17 cellular contexts compared by ENCODE assay signal in the genomic region with DNA sequence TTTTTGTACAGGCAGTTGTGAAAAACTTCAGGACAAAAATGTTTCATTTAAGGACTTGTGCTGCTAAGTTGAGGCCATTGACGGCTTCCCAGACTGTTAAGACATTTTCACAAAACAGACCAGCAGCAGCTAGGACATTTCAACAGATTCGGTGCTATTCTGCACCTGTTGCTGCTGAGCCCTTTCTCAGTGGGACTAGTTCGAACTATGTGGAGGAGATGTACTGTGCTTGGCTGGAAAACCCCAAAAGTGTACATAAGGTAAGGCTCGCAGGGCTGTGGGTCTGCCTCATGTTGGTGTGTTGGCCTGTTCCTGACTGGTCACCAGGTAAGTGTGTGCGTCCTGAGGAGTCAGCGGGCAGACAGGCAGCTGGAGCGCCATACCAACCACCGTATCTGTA. TPM values are rescaled to one million over a fixed set of nuclear protein-coding genes. Genes with fewer than 3 reads are reported as not detected.
DNase-seq lines count a peak whose midpoint lies in the region; ATAC-seq, FAIRE-seq and TF ChIP-seq lines count a peak whose summit lies in the region.
"Had no signal": no experiment of that assay in that cellular context is flagged by ENCODE, and none has a peak within 500 bp of the region (broad histone marks: within the 10 kb centered on the region; RNA-seq: fewer than 3 reads in every experiment).

No MANE protein-coding gene starts in this region.

- H3K27me3 ChIP-seq in small intestine (ENCODE audit: control insufficient read depth in 2 of 2, insufficient read depth in 2 of 2, low read length in 2 of 2): no peaks in the 10 kb centered on the region
- H3K27me3 ChIP-seq: ascending aorta had no signal

- peaks cover 13% of the 10 kb centered on the region for H3K36me3 Mint-ChIP-seq in activated naive CD4-positive, alpha-beta T cell treated with anti-CD3 and anti-CD28 coated beads for 36 hours (ENCODE audit: low read depth)
- H3K36me3 Mint-ChIP-seq in central memory CD8-positive, alpha-beta T cell (ENCODE audit: insufficient read depth): peaks cover 19% of the 10 kb centered on the region
- peaks cover 15% of the 10 kb centered on the region for H3K36me3 Mint-ChIP-seq in HFFc6 (ENCODE audit: low read depth)

- H3K4me1 Mint-ChIP-seq in activated naive CD4-positive, alpha-beta T cell treated with anti-CD3 and anti-CD28 coated beads for 36 hours (ENCODE audit: low read depth): peaks cover 54% of the 10 kb centered on the region
- peaks cover 71% of the 10 kb centered on the region for H3K4me1 Mint-ChIP-seq in central memory CD8-positive, alpha-beta T cell
- peaks cover 35% of the 10 kb centered on the region for H3K4me1 Mint-ChIP-seq in HFFc6 (ENCODE audit: low read depth)

- H3K36me3 ChIP-seq in small intestine (ENCODE audit: control insufficient read depth in 2 of 2, insufficient read depth in 2 of 2, low read length in 2 of 2): peaks cover 0 to 17% of the 10 kb centered on the region in 2 donors

- no peaks in the 10 kb centered on the region for H3K27me3 Mint-ChIP-seq in activated naive CD4-positive, alpha-beta T cell treated with anti-CD3 and anti-CD28 coated beads for 36 hours (ENCODE audit: low read depth)
- H3K27me3 Mint-ChIP-seq in central memory CD8-positive, alpha-beta T cell: no peaks in the 10 kb centered on the region
- H3K27me3 Mint-ChIP-seq in HFFc6 (ENCODE audit: insufficient read depth): peaks cover 2% of the 10 kb centered on the region; the same call in 1 of the 2 replicates
- H3K27me3 Mint-ChIP-seq: activated B cell treated with CpG ODN at 0.5 μM for 24 hours had no signal

- CTCF ChIA-PET in activated naive CD4-positive, alpha-beta T cell treated with anti-CD3 and anti-CD28 coated beads for 36 hours (lab: Charles Lee): interaction anchor here (0.7 to 7.6 kb wide), 2 partner anchors 13 to 225 kb away, joined by 4 to 52 read pairs; no protein-coding TSS in a partner anchor
- CTCF ChIA-PET in RWPE1 (lab: Yijun Ruan, JAX): no interaction called here

- peak overlapping the region; percentile 59 for H3K27ac Mint-ChIP-seq in activated naive CD4-positive, alpha-beta T cell treated with anti-CD3 and anti-CD28 coated beads for 36 hours
- peak overlapping the region; percentile 87 for H3K27ac Mint-ChIP-seq in central memory CD8-positive, alpha-beta T cell (ENCODE audit: low read depth)
- no peak overlapping the region for H3K27ac Mint-ChIP-seq in HFFc6

- no peaks in the 10 kb centered on the region for H3K9me3 Mint-ChIP-seq in activated naive CD4-positive, alpha-beta T cell treated with anti-CD3 and anti-CD28 coated beads for 36 hours
- no peaks in the 10 kb centered on the region for H3K9me3 Mint-ChIP-seq in central memory CD8-positive, alpha-beta T cell
- H3K9me3 Mint-ChIP-seq in HFFc6: no peaks in the 10 kb centered on the region; the same call in 1 of the 2 replicates
- H3K9me3 Mint-ChIP-seq: activated B cell treated with CpG ODN at 0.5 μM for 24 hours had no signal

- no peak overlapping the region for H3K4me3 Mint-ChIP-seq in activated naive CD4-positive, alpha-beta T cell treated with anti-CD3 and anti-CD28 coated beads for 36 hours
- H3K4me3 Mint-ChIP-seq in central memory CD8-positive, alpha-beta T cell: peak overlapping the region; percentile 73
- H3K4me3 Mint-ChIP-seq in HFFc6: no peak overlapping the region
- H3K4me3 Mint-ChIP-seq: activated B cell treated with CpG ODN at 0.5 μM for 24 hours had no signal

- ATAC-seq in central memory CD8-positive, alpha-beta T cell (replicated peaks; ENCODE audit: extremely low read depth, poor library complexity, severe bottlenecking): no peak
- no peak for ATAC-seq in HG03039 (IDR thresholded peaks at IDR 0.05; ENCODE audit: unreplicated experiment)

- TF ChIP-seq CTCF in RWPE1 (conservative IDR thresholded peaks at IDR 0.05; ENCODE audit: low read depth) (no peak), HFFc6 (IDR thresholded peaks at IDR 0.05) (no peak)

- 88 to 91% (median 89%) methylated on average over 8 of the region's 8 CpGs for WGBS in small intestine, 3 donors

- H3K9me3 ChIP-seq in small intestine (ENCODE audit: control insufficient read depth, low read depth): no peaks in the 10 kb centered on the region
- H3K9me3 ChIP-seq: ascending aorta had no signal

- no peak for FAIRE-seq in small intestine (lab: Jason Lieb, UNC)
- FAIRE-seq: frontal cortex had no signal

- peaks cover 2 to 9% of the 10 kb centered on the region in 2 donors for H3K4me1 ChIP-seq in small intestine (ENCODE audit: control insufficient read depth in 2 of 2, insufficient read depth in 1 of 2, low read depth in 1 of 2, low read length in 1 of 2)
- H3K4me1 ChIP-seq: ascending aorta had no signal

- H3K27ac ChIP-seq in RWPE1 (0 out of 2 replicates have a peak overlapping the region, but pooled peaks have one; percentile 15), small intestine (ENCODE audit: low read depth in 1 of 2, low read length in 1 of 2) (peak overlapping the region; percentile 15 to 27)
- H3K27ac ChIP-seq: ascending aorta, HL-60 had no signal

- intact Hi-C loops in activated naive CD4-positive, alpha-beta T cell treated with anti-CD3 and anti-CD28 coated beads for 36 hours (cut with micrococcal nuclease): loop anchor here (1.0 kb wide), 1 partner anchor 9 kb away; no protein-coding TSS in a partner anchor

- POLR2A ChIA-PET in RWPE1 (lab: Yijun Ruan, JAX; ENCODE audit: low non-redundant PET): interaction anchor here (0.5 kb wide), 1 partner anchor 13 kb away, joined by 3 read pairs; no protein-coding TSS in a partner anchor

- H3K4me3 ChIP-seq in small intestine (ENCODE audit: low read depth in 1 of 2, low read length in 2 of 2): no peak overlapping the region
- H3K4me3 ChIP-seq: ascending aorta had no signal

- DNase-seq in activated naive CD4-positive, alpha-beta T cell treated with anti-CD3 and anti-CD28 coated beads for 36 hours: no peak
- no peak for DNase-seq in activated naive CD4-positive, alpha-beta T cell (lab: John Stamatoyannopoulos, UW)
- DNase-seq in RWPE1 (ENCODE audit: low spot score) (no peak), small intestine (no peak), HFFc6 (no peak), hepatic stellate cell (ENCODE audit: low spot score) (no peak)
- DNase-seq in central memory CD8-positive, alpha-beta T cell (ENCODE audit: low spot score in 2 of 2): no peak
- DNase-seq: activated B cell treated with CpG ODN at 0.5 μM for 24 hours, COR-L47, KG1, NCI-H1105 treated with DMSO at 0.1 percent for 48 hours, NCI-H2171, NCI-H82 had no signal

RNA-seq across cellular contexts. Expression of gene OGDH, which starts 17.9 kb away (rescaled TPM):
- total RNA-seq in activated naive CD4-positive, alpha-beta T cell treated with anti-CD3 and anti-CD28 coated beads for 36 hours: 10 to 100 TPM; 73.9 to 78.4 TPM
- polyA plus RNA-seq in small intestine: 100 to 1,000 TPM in 2 of 3 donors, 10 to 100 TPM in 1; 66.8 to 136 (median 124) TPM
- total RNA-seq in HFFc6 (2021; fragmentation: NEBNext Ultra II Directional; extraction: Animal tissue kit (Norgen Biotek cat#: 25700)): 10 to 100 TPM; 77.8 to 88.2 (median 80.2) TPM

RNA-seq across cellular contexts. Expression of gene TMED4, which starts 42.3 kb away (rescaled TPM):
- 10 to 100 TPM; 77.3 to 81.8 TPM for total RNA-seq in activated naive CD4-positive, alpha-beta T cell treated with anti-CD3 and anti-CD28 coated beads for 36 hours
- 10 to 100 TPM; 64.8 to 83.9 (median 76.2) TPM for polyA plus RNA-seq in small intestine
- 10 to 100 TPM; 73.7 to 89.7 (median 80.7) TPM for total RNA-seq in HFFc6 (2021; fragmentation: NEBNext Ultra II Directional; extraction: Animal tissue kit (Norgen Biotek cat#: 25700))

RNA-seq across cellular contexts. Expression of gene DDX56, which starts 50.6 kb away (rescaled TPM):
- total RNA-seq in activated naive CD4-positive, alpha-beta T cell treated with anti-CD3 and anti-CD28 coated beads for 36 hours: 10 to 100 TPM; 65.8 to 74.0 TPM
- polyA plus RNA-seq in small intestine: 100 to 1,000 TPM in 2 of 3 donors, 10 to 100 TPM in 1; 62.2 to 359 (median 336) TPM
- 10 to 100 TPM; 62.2 to 81.9 (median 70.1) TPM for total RNA-seq in HFFc6 (2021; fragmentation: NEBNext Ultra II Directional; extraction: Animal tissue kit (Norgen Biotek cat#: 25700))
